In the genomic region with DNA sequence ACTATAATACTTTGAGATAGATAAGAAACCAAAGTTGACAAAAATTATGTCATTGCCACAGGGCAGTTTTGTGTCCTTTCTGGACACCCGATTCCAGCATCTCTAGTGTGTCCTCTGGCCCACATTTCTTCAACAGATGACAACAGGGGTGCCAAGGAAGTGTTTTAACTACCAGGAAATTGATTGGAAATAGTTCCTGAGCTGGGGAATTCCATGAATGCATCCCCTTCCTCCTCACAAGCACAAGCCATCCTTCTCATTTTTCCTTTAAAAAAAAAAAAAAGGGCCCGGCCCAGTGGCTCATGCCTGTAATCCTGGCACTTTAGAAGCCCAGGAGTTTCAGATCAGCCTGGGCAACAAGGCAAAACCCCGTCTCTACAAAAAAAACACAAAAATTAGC, we compare ENCODE assay signal across 8 cellular contexts. TPM values are rescaled to one million over a fixed set of nuclear protein-coding genes. Genes with fewer than 3 reads are reported as not detected.
A peak's percentile ranks its signal among the peaks of the same experiment; 100 is the strongest.
DNase-seq lines count a peak whose midpoint lies in the region; ATAC-seq and TF ChIP-seq lines count a peak whose summit lies in the region.

No MANE protein-coding gene starts in this region.

- intact Hi-C loops in heart right ventricle (cut with DNase I): loop anchor here in 3 of 10 donors (1.0 to 2.0 kb wide), 3 partner anchors 20 to 31 kb away; a partner anchor contains a TSS
- intact Hi-C loops in Right ventricle myocardium inferior (cut with DNase I): loop anchor here (2.0 kb wide), 1 partner anchor 22 kb away; no protein-coding TSS in a partner anchor
- intact Hi-C loops in breast epithelium (cut with DNase I; ENCODE audit: low total_unique reads): no loop called here
- intact Hi-C loops in upper lobe of right lung (cut with DNase I): no loop called here

- peak overlapping the region; percentile 44 to 95 (median 89) for H3K27ac ChIP-seq in heart right ventricle
- peak overlapping the region; percentile 88 to 91 for H3K27ac ChIP-seq in breast epithelium
- H3K27ac ChIP-seq in muscle layer of colon (ENCODE audit: low read depth, low read length): peak overlapping the region; percentile 88
- peak overlapping the region; percentile 90 for H3K27ac ChIP-seq in upper lobe of right lung

- H3K36me3 ChIP-seq in heart right ventricle (peaks cover 0 to 42% (median 19%) of the 10 kb centered on the region in 9 donors), breast epithelium (peaks cover 9% of the 10 kb centered on the region), muscle layer of colon (ENCODE audit: insufficient read depth, low read length) (peaks cover 26% of the 10 kb centered on the region), upper lobe of right lung (peaks cover 25% of the 10 kb centered on the region)

- 49 to 71% methylated on average over 3 of the region's 3 CpGs for WGBS in heart right ventricle, 2 donors

- no peak for TF ChIP-seq POLR2A in breast epithelium (IDR thresholded peaks at IDR 0.05)

- ATAC-seq in heart right ventricle (no peak), Right ventricle myocardium inferior (no peak), upper lobe of right lung (no peak)

- no peaks in the 10 kb centered on the region for H3K27me3 ChIP-seq in heart right ventricle
- no peaks in the 10 kb centered on the region for H3K27me3 ChIP-seq in breast epithelium
- H3K27me3 ChIP-seq in muscle layer of colon (ENCODE audit: control insufficient read depth in 1 of 2, insufficient read depth in 2 of 2, low read length in 2 of 2): no peaks in the 10 kb centered on the region
- H3K27me3 ChIP-seq in upper lobe of right lung: no peaks in the 10 kb centered on the region

- peak overlapping the region in 7 of 10 donors; percentile 64 to 92 (median 74) for H3K4me3 ChIP-seq in heart right ventricle
- peak overlapping the region; percentile 60 to 92 (median 81) for H3K4me3 ChIP-seq in breast epithelium
- H3K4me3 ChIP-seq in muscle layer of colon (ENCODE audit: low read depth in 1 of 2, low read length in 2 of 2): peak overlapping the region in 1 of 2 donors; percentile 73
- H3K4me3 ChIP-seq in upper lobe of right lung: peak overlapping the region; percentile 83

- H3K9ac ChIP-seq in muscle layer of colon (ENCODE audit: low read length): peak overlapping the region; percentile 13

- H3K4me1 ChIP-seq in heart right ventricle (peaks cover 4 to 27% (median 21%) of the 10 kb centered on the region in 9 donors), breast epithelium (peaks cover 3 to 7% of the 10 kb centered on the region in 2 donors), muscle layer of colon (ENCODE audit: insufficient read depth, low read length) (peaks cover 16% of the 10 kb centered on the region), upper lobe of right lung (peaks cover 18% of the 10 kb centered on the region)

- TF ChIP-seq CTCF in heart right ventricle (IDR thresholded peaks at IDR 0.05) (no peak), breast epithelium (IDR thresholded peaks at IDR 0.05) (no peak), upper lobe of right lung (IDR thresholded peaks at IDR 0.05) (no peak)

- DNase-seq in heart right ventricle: no peak
- DNase-seq in Right ventricle myocardium inferior (ENCODE audit: missing footprints): no peak
- DNase-seq in breast epithelium (ENCODE audit: low spot score in 2 of 2): no peak
- DNase-seq in upper lobe of right lung: no peak
- DNase-seq in stimulated activated CD4-positive, alpha-beta T cell treated with anti-CD3 and anti-CD28 coated beads, Interleukin-2, amount 100 ng/mL, for 48 hours: no peak
- DNase-seq in NCI-H2171 treated with DMSO at 0.1 percent for 48 hours (lab: John Stamatoyannopoulos, UW): no peak
- no peak for DNase-seq in NCI-H2196 treated with DMSO at 0.1 percent for 48 hours (lab: John Stamatoyannopoulos, UW; ENCODE audit: unreplicated experiment)

- H3K9me3 ChIP-seq in heart right ventricle (no peaks in the 10 kb centered on the region), breast epithelium (no peaks in the 10 kb centered on the region), muscle layer of colon (ENCODE audit: low read length) (no peaks in the 10 kb centered on the region), upper lobe of right lung (no peaks in the 10 kb centered on the region)

RNA-seq across cellular contexts. Expression of a gene that starts 0.7 kb away (rescaled TPM):
- total RNA-seq in heart right ventricle (10 to 100 TPM in 7 of 10 donors, 1 to 10 TPM in 3; 6.8 to 20.7 (median 10.6) TPM), Right ventricle myocardium inferior (12.8 TPM), breast epithelium (10 to 100 TPM; 19.0 to 38.0 (median 29.6) TPM), upper lobe of right lung (40.1 TPM)
- 10 to 100 TPM; 29.5 to 41.2 TPM for polyA plus RNA-seq in heart right ventricle

RNA-seq across cellular contexts. Expression of a gene that starts 9.4 kb away (rescaled TPM):
- total RNA-seq in heart right ventricle (1 to 10 TPM in 8 of 10 donors, under 1 TPM in 2; 0.81 to 4.4 (median 1.8) TPM), Right ventricle myocardium inferior (2.4 TPM), breast epithelium (10 to 100 TPM in 2 of 3 donors, 1 to 10 TPM in 1; 8.5 to 11.5 (median 11.0) TPM), upper lobe of right lung (5.2 TPM)
- 1 to 10 TPM; 5.3 to 6.6 TPM for polyA plus RNA-seq in heart right ventricle

RNA-seq across cellular contexts. Expression of a gene that starts 9.9 kb away (rescaled TPM):
- total RNA-seq in heart right ventricle: 10 to 100 TPM in 8 of 10 donors, 1 to 10 TPM in 2; 7.7 to 27.2 (median 15.2) TPM
- polyA plus RNA-seq in heart right ventricle: 10 to 100 TPM; 18.9 to 50.4 TPM
- total RNA-seq in Right ventricle myocardium inferior: 16.4 TPM
- 10 to 100 TPM; 34.7 to 58.7 (median 35.7) TPM for total RNA-seq in breast epithelium
- total RNA-seq in upper lobe of right lung: 91.1 TPM

RNA-seq across cellular contexts. Expression of a gene that starts 20.8 kb away (rescaled TPM):
- total RNA-seq in heart right ventricle (10 to 100 TPM; 25.0 to 45.3 (median 29.8) TPM), Right ventricle myocardium inferior (34.1 TPM), breast epithelium (10 to 100 TPM; 61.3 to 92.8 (median 85.5) TPM), upper lobe of right lung (75.0 TPM)
- 10 to 100 TPM; 22.1 to 35.3 TPM for polyA plus RNA-seq in heart right ventricle

RNA-seq across cellular contexts. Expression of a gene that starts 23.9 kb away (rescaled TPM):
- 100 to 1,000 TPM in 3 of 10 donors, 10 to 100 TPM in 7; 84.0 to 148 (median 96.7) TPM for total RNA-seq in heart right ventricle
- 10 to 100 TPM; 53.2 to 87.2 TPM for polyA plus RNA-seq in heart right ventricle
- 105 TPM for total RNA-seq in Right ventricle myocardium inferior
- total RNA-seq in breast epithelium: 100 to 1,000 TPM; 114 to 116 (median 116) TPM
- total RNA-seq in upper lobe of right lung: 229 TPM
